In genomic region chr5:126363658-126364057, GRCh38 we compare ENCODE assay signal across 2 cellular contexts.
TF ChIP-seq lines count a peak whose summit lies in the region.

No MANE protein-coding gene starts in this region.

TF ChIP-seq in GM12878, 131 proteins besides CTCF, POLR2A, EP300 and RAD21:
- TF ChIP-seq IKZF2 (IDR thresholded peaks at IDR 0.05) (peak in 1 of 2 experiments; percentile 36; a peak in 2 of 4 replicates), SREBF2 (IDR thresholded peaks at IDR 0.05; ENCODE audit: low read length) (no peak), FOXM1 (IDR thresholded peaks at IDR 0.05; ENCODE audit: low read depth, low read length) (no peak), PKNOX1 (IDR thresholded peaks at IDR 0.05) (no peak), JUND (IDR thresholded peaks at IDR 0.05; ENCODE audit: low read depth, low read length) (no peak), MEF2B (IDR thresholded peaks at IDR 0.05; ENCODE audit: partially characterized antibody, poor library complexity, severe bottlenecking) (peak; percentile 38), LARP7 (IDR thresholded peaks at IDR 0.05) (no peak), SP1 (IDR thresholded peaks at IDR 0.05; ENCODE audit: low read depth, low read length) (no peak), TCF3 (IDR thresholded peaks at IDR 0.05; ENCODE audit: borderline replicate concordance, insufficient read depth, low read depth, low read length) (no peak)

TF ChIP-seq in HepG2, 621 proteins besides CTCF, POLR2A, EP300 and RAD21 (continues in another document):
- TF ChIP-seq E2F1 (CRISPR knock-in tag; IDR thresholded peaks at IDR 0.05) = no peak
- peak; percentile 59 for TF ChIP-seq RARA (CRISPR knock-in tag; IDR thresholded peaks at IDR 0.05)
- TF ChIP-seq BCL6 (CRISPR knock-in tag; IDR thresholded peaks at IDR 0.05) = peak; percentile 80
- TF ChIP-seq SMARCC2 (IDR thresholded peaks at IDR 0.05) = no peak
- TF ChIP-seq FOXA3 (CRISPR knock-in tag; IDR thresholded peaks at IDR 0.05) = peak; percentile 61
- TF ChIP-seq HNF4G (IDR thresholded peaks at IDR 0.05; ENCODE audit: borderline replicate concordance, low read depth, low read length) = peak; percentile 22; the same call in 1 of the 2 replicates
- TF ChIP-seq HNF4G (CRISPR knock-in tag; IDR thresholded peaks at IDR 0.05; ENCODE audit: borderline replicate concordance, low read depth) = no peak
- TF ChIP-seq KDM6A (CRISPR knock-in tag; IDR thresholded peaks at IDR 0.05; ENCODE audit: low read depth) = 0 out of 2 replicates have a peak, but pooled peaks have one; percentile 25
- TF ChIP-seq ZNF44 (CRISPR knock-in tag; IDR thresholded peaks at IDR 0.05) = no peak
- TF ChIP-seq ARID3A (IDR thresholded peaks at IDR 0.05; ENCODE audit: low read depth, low read length) = 0 out of 2 replicates have a peak, but pooled peaks have one; percentile 44
- TF ChIP-seq ZNF513 (CRISPR knock-in tag; conservative IDR thresholded peaks at IDR 0.05) = no peak
- TF ChIP-seq ZNF564 (CRISPR knock-in tag; IDR thresholded peaks at IDR 0.05) = no peak
- TF ChIP-seq FOXP1 (IDR thresholded peaks at IDR 0.05) = no peak
- peak; percentile 38; the same call in 1 of the 2 replicates for TF ChIP-seq FOXP1 (CRISPR knock-in tag; IDR thresholded peaks at IDR 0.05)
- TF ChIP-seq NR2F1 (CRISPR knock-in tag; IDR thresholded peaks at IDR 0.05) = no peak
- TF ChIP-seq SOX13 (IDR thresholded peaks at IDR 0.05) = no peak
- TF ChIP-seq SOX13 (CRISPR knock-in tag; conservative IDR thresholded peaks at IDR 0.05 in 1 of 2, IDR thresholded peaks at IDR 0.05 in 1 of 2) = peak in 1 of 2 experiments; percentile 50; a peak in 1 of 4 replicates
- 0 out of 2 replicates have a peak, but pooled peaks have one; percentile 38 for TF ChIP-seq ZNF331 (CRISPR knock-in tag; IDR thresholded peaks at IDR 0.05)
- peak; percentile 58; the same call in 1 of the 2 replicates for TF ChIP-seq SOX5 (CRISPR knock-in tag; IDR thresholded peaks at IDR 0.05; ENCODE audit: borderline replicate concordance)
- peak; percentile 25; the same call in 1 of the 2 replicates for TF ChIP-seq SMC3 (IDR thresholded peaks at IDR 0.05; ENCODE audit: low read length)
- TF ChIP-seq MIXL1 (CRISPR knock-in tag; IDR thresholded peaks at IDR 0.05) = peak; percentile 81
- 0 out of 2 replicates have a peak, but pooled peaks have one; percentile 18 for TF ChIP-seq ZNF792 (CRISPR knock-in tag; IDR thresholded peaks at IDR 0.05)
- 0 out of 2 replicates have a peak, but pooled peaks have one; percentile 38 for TF ChIP-seq ELF3 (CRISPR knock-in tag; IDR thresholded peaks at IDR 0.05)
- peak; percentile 84 for TF ChIP-seq HNF4A (CRISPR knock-in tag; IDR thresholded peaks at IDR 0.05)
- no peak for TF ChIP-seq GMEB2 (CRISPR knock-in tag; IDR thresholded peaks at IDR 0.05; ENCODE audit: low read depth)
- TF ChIP-seq MAZ (IDR thresholded peaks at IDR 0.05; ENCODE audit: borderline replicate concordance, low read depth, low read length) = no peak
- TF ChIP-seq MAZ (CRISPR knock-in tag; IDR thresholded peaks at IDR 0.05; ENCODE audit: low read depth) = no peak
- no peak for TF ChIP-seq MTF2 (CRISPR knock-in tag; IDR thresholded peaks at IDR 0.05; ENCODE audit: borderline replicate concordance)
- TF ChIP-seq ZSCAN31 (CRISPR knock-in tag; IDR thresholded peaks at IDR 0.05; ENCODE audit: low read depth) = no peak
- TF ChIP-seq FOXK1 (CRISPR knock-in tag; IDR thresholded peaks at IDR 0.05; ENCODE audit: borderline replicate concordance, low read depth) = no peak
- TF ChIP-seq MIER3 (CRISPR knock-in tag; IDR thresholded peaks at IDR 0.05; ENCODE audit: borderline replicate concordance) = peak; percentile 45; the same call in 1 of the 2 replicates
- no peak for TF ChIP-seq DR1 (CRISPR knock-in tag; IDR thresholded peaks at IDR 0.05)
- TF ChIP-seq ZGPAT (CRISPR knock-in tag; IDR thresholded peaks at IDR 0.05) = peak; percentile 37; the same call in 1 of the 2 replicates
- TF ChIP-seq RXRB (CRISPR knock-in tag; IDR thresholded peaks at IDR 0.05; ENCODE audit: borderline replicate concordance) = peak; percentile 61; the same call in 1 of the 2 replicates
- TF ChIP-seq FOSL2 (CRISPR knock-in tag; IDR thresholded peaks at IDR 0.05) = peak; percentile 38; the same call in 1 of the 2 replicates
- TF ChIP-seq GFI1 (CRISPR knock-in tag; IDR thresholded peaks at IDR 0.05; ENCODE audit: borderline replicate concordance) = no peak
- TF ChIP-seq NCOR1 (IDR thresholded peaks at IDR 0.05; ENCODE audit: borderline replicate concordance, low read length) = peak; percentile 69; the same call in 1 of the 2 replicates
- no peak for TF ChIP-seq MXI1 (IDR thresholded peaks at IDR 0.05; ENCODE audit: borderline replicate concordance, low read depth, low read length)
- TF ChIP-seq ZFP1 (CRISPR knock-in tag; IDR thresholded peaks at IDR 0.05) = 0 out of 2 replicates have a peak, but pooled peaks have one; percentile 30
- no peak for TF ChIP-seq PAX8 (CRISPR knock-in tag; IDR thresholded peaks at IDR 0.05; ENCODE audit: borderline replicate concordance)
- TF ChIP-seq ZNF484 (CRISPR knock-in tag; IDR thresholded peaks at IDR 0.05; ENCODE audit: borderline replicate concordance, low read depth) = no peak
- TF ChIP-seq CEBPB (IDR thresholded peaks at IDR 0.05; ENCODE audit: borderline replicate concordance, low read depth, low read length) = peak; percentile 92
- TF ChIP-seq KAT8 (CRISPR knock-in tag; IDR thresholded peaks at IDR 0.05) = peak; percentile 39; the same call in 1 of the 2 replicates
- TF ChIP-seq NCOA2 (CRISPR knock-in tag; IDR thresholded peaks at IDR 0.05) = peak; percentile 56; the same call in 1 of the 2 replicates
- peak; percentile 99 for TF ChIP-seq MEF2D (CRISPR knock-in tag; IDR thresholded peaks at IDR 0.05)
- TF ChIP-seq KDM3A (CRISPR knock-in tag; IDR thresholded peaks at IDR 0.05; ENCODE audit: low read depth) = 0 out of 2 replicates have a peak, but pooled peaks have one; percentile 6
- peak; percentile 80 for TF ChIP-seq PAXIP1 (CRISPR knock-in tag; conservative IDR thresholded peaks at IDR 0.05)
- no peak for TF ChIP-seq FOXK2 (IDR thresholded peaks at IDR 0.05)
- TF ChIP-seq ZBTB43 (CRISPR knock-in tag; conservative IDR thresholded peaks at IDR 0.05) = peak; percentile 75; the same call in 1 of the 2 replicates
- no peak for TF ChIP-seq ZSCAN12 (CRISPR knock-in tag; IDR thresholded peaks at IDR 0.05)
- peak; percentile 37; the same call in 1 of the 2 replicates for TF ChIP-seq CREM (IDR thresholded peaks at IDR 0.05)
- TF ChIP-seq CREM (CRISPR knock-in tag; IDR thresholded peaks at IDR 0.05) = no peak
- no peak for TF ChIP-seq KDM1A (CRISPR knock-in tag; IDR thresholded peaks at IDR 0.05)
- TF ChIP-seq GABPA (IDR thresholded peaks at IDR 0.05; ENCODE audit: low read depth, low read length) = no peak
- TF ChIP-seq GABPA (CRISPR knock-in tag; IDR thresholded peaks at IDR 0.05; ENCODE audit: low read depth) = no peak
- TF ChIP-seq HMG20A (CRISPR knock-in tag; IDR thresholded peaks at IDR 0.05; ENCODE audit: borderline replicate concordance) = peak; percentile 81
- no peak for TF ChIP-seq NFKBIZ (CRISPR knock-in tag; IDR thresholded peaks at IDR 0.05)
